In the genomic region with DNA sequence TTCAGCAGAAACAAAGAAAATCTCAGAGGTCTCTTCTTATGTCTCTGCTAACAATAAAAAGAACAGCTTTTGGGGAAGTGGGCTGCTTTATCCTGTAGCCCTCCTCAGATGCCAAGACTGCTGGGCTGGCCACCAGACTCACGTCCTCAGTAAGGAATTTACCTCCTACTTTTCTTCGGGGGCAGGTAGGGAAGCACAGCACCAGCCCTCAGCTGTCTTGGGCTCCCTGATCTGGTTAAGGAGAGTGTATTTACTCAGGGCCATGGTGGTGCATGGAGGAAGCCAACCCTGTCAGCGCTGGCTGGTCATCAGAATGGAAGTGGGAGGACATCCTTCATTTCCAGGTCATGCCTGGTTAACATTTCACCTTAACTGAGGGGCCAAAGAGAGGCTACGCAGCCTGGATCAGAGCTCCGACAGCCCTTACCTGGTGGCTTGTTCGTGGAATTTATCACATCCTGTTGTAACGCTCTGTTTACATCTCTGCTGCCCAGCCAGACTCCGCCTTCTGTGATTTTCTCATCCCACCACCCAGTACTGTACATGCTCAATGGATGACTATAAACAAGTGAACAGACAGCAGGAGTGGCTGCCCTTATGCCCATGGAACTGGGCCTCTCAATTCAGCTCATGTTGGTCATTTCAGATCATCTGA, we compare ENCODE assay signal across 14 cellular contexts.
DNase-seq lines count a peak whose midpoint lies in the region; ATAC-seq and TF ChIP-seq lines count a peak whose summit lies in the region.
"Had no signal": no experiment of that assay in that cellular context is flagged by ENCODE, and none has a peak within 500 bp of the region (broad histone marks: within the 10 kb centered on the region; RNA-seq: fewer than 3 reads in every experiment).

No MANE protein-coding gene starts in this region.

- H3K27me3 ChIP-seq in WERI-Rb-1 (ENCODE audit: insufficient read depth, low read depth, severe bottlenecking) (no peaks in the 10 kb centered on the region), hepatocyte (no peaks in the 10 kb centered on the region), parathyroid adenoma (ENCODE audit: control insufficient read depth, insufficient read depth, low read length) (no peaks in the 10 kb centered on the region)

- H3K9me3 Mint-ChIP-seq in HFFc6, result no peaks in the 10 kb centered on the region
- H3K9me3 Mint-ChIP-seq: CD8-positive, alpha-beta T cell; memory B cell had no signal

- 54% methylated on average over 8 of the region's 8 CpGs for WGBS in hepatocyte (ENCODE audit: low lambda C conversion rate, missing lambda C conversion rate)

- no peak overlapping the region for H2AFZ ChIP-seq in hepatocyte
- peak overlapping the region; percentile 24 for H2AFZ ChIP-seq in parathyroid adenoma

- no peaks in the 10 kb centered on the region; the same call in 1 of the 2 replicates for H3K27me3 Mint-ChIP-seq in HFFc6 (ENCODE audit: insufficient read depth)

- no peak for ATAC-seq in HG02852 (IDR thresholded peaks at IDR 0.05; ENCODE audit: unreplicated experiment)
- ATAC-seq: CD8-positive, alpha-beta T cell had no signal

- H3K4me1 Mint-ChIP-seq in HFFc6 (ENCODE audit: low read depth), result peaks cover 85% of the 10 kb centered on the region
- H3K4me1 Mint-ChIP-seq: memory B cell had no signal

- peak overlapping the region; percentile 58 for H3K4me3 Mint-ChIP-seq in HFFc6
- H3K4me3 Mint-ChIP-seq: CD8-positive, alpha-beta T cell; memory B cell had no signal

- DNase-seq in HFFc6 (no peak), WERI-Rb-1 (no peak), hepatocyte (ENCODE audit: low spot score) (peak; percentile 25), NCI-H1105 treated with DMSO at 0.1 percent for 48 hours (lab: John Stamatoyannopoulos, UW) (no peak), HCEC 1CT (no peak), amniotic stem cell (lab: John Stamatoyannopoulos, UW) (no peak)
- DNase-seq: activated T-cell treated with anti-CD3 and anti-CD28 coated beads, Interleukin-2, amount 50 U/mL, for 1 hour; CD8-positive, alpha-beta T cell; hippocampal formation; NCI-H1694; stomach had no signal

- no peak overlapping the region for H3K9ac ChIP-seq in parathyroid adenoma

- TF ChIP-seq CTCF in HFFc6 (IDR thresholded peaks at IDR 0.05), result no peak
- no peak for TF ChIP-seq CTCF in WERI-Rb-1 (IDR thresholded peaks at IDR 0.05; ENCODE audit: low read depth, low read length)
- TF ChIP-seq CTCF in hepatocyte (IDR thresholded peaks at IDR 0.05; ENCODE audit: poor library complexity), result no peak
- TF ChIP-seq CTCF in parathyroid adenoma (IDR thresholded peaks at IDR 0.05), result no peak

- H3K79me2 ChIP-seq in hepatocyte (peaks cover 99% of the 10 kb centered on the region), parathyroid adenoma (no peaks in the 10 kb centered on the region)

- H3K4me3 ChIP-seq in WERI-Rb-1 (ENCODE audit: low read depth, low read length) (no peak overlapping the region), hepatocyte (no peak overlapping the region), parathyroid adenoma (ENCODE audit: low read depth, low read length) (no peak overlapping the region)
- H3K4me3 ChIP-seq: stomach had no signal

- H3K27ac ChIP-seq in WERI-Rb-1, result peak overlapping the region; percentile 67
- H3K27ac ChIP-seq in hepatocyte, result peak overlapping the region; percentile 70
- peak overlapping the region; percentile 43 for H3K27ac ChIP-seq in parathyroid adenoma
- H3K27ac ChIP-seq: stomach had no signal

- peaks cover 84% of the 10 kb centered on the region for H4K20me1 ChIP-seq in hepatocyte (ENCODE audit: insufficient read depth, poor library complexity, severe bottlenecking)

- H3K9me3 ChIP-seq in WERI-Rb-1 (ENCODE audit: severe bottlenecking) (no peaks in the 10 kb centered on the region), hepatocyte (ENCODE audit: low read depth) (no peaks in the 10 kb centered on the region), parathyroid adenoma (ENCODE audit: control insufficient read depth, low read length) (no peaks in the 10 kb centered on the region)
- H3K9me3 ChIP-seq: stomach had no signal

- peak overlapping the region; percentile 89 for H3K27ac Mint-ChIP-seq in HFFc6
- H3K27ac Mint-ChIP-seq: CD8-positive, alpha-beta T cell; memory B cell had no signal

- H3K36me3 ChIP-seq in WERI-Rb-1 (no peaks in the 10 kb centered on the region; the same call in 1 of the 2 replicates), hepatocyte (replicated peaks; ENCODE audit: insufficient read depth, low read depth) (no peaks in the 10 kb centered on the region), parathyroid adenoma (ENCODE audit: control insufficient read depth, insufficient read depth, low read length) (no peaks in the 10 kb centered on the region)
- H3K36me3 ChIP-seq: stomach had no signal

- H3K4me2 ChIP-seq in hepatocyte, result peak overlapping the region; percentile 51
- no peak overlapping the region for H3K4me2 ChIP-seq in parathyroid adenoma (ENCODE audit: low read length)

- peaks cover 17% of the 10 kb centered on the region for H3K36me3 Mint-ChIP-seq in HFFc6 (ENCODE audit: low read depth)
- H3K36me3 Mint-ChIP-seq: CD8-positive, alpha-beta T cell; memory B cell had no signal

- H3K9me2 ChIP-seq in hepatocyte (replicated peaks; ENCODE audit: insufficient read depth), result no peaks in the 10 kb centered on the region

- peaks cover 52% of the 10 kb centered on the region for H3K4me1 ChIP-seq in hepatocyte (ENCODE audit: insufficient read depth)
- H3K4me1 ChIP-seq in parathyroid adenoma, result peaks cover 3% of the 10 kb centered on the region
